8 cellular contexts compared by ENCODE assay signal in the genomic region with DNA sequence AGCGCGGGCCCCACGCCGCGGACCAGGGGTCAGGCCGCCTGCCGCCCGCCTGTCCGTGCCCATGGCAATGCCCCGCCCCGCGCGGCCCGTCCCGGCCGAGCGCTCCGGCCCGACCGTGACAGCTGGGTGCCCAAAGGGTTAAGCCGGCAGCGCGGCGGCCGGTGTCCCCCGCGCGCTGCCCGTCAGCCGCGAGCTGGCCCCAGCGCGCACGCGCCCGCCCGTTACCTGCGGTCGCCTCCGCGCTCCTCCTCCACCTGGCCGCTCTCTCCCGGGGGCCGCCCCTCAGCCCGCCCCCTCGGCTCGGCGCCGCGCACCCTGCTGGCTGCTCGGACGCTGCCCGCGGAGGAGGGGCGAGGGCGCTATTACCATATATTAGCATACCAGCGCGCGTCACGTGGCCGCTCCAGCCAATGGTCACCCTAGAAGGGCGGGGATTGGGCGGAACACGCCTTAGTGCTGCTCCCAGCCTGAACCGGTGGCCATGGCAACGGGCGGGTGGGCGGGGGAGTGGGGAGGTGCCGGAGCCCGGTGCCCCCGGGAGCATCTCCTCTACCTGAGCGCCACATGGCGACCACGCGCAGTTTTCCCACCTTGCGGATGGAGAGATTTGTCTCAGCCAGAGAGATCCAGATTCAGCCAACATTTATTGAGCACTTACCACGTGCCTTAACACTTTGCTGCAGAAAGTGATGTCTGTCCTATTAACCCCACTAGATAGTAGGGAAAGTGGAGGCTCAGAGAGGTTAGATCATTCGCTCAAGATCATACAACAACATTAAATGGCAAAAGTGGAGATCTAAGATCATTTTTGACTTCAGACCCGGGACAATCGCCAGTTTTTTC. TPM values are rescaled to one million over a fixed set of nuclear protein-coding genes. Genes with fewer than 3 reads are reported as not detected.
DNase-seq lines count a peak whose midpoint lies in the region; ATAC-seq lines count a peak whose summit lies in the region.

A gene with protein sequence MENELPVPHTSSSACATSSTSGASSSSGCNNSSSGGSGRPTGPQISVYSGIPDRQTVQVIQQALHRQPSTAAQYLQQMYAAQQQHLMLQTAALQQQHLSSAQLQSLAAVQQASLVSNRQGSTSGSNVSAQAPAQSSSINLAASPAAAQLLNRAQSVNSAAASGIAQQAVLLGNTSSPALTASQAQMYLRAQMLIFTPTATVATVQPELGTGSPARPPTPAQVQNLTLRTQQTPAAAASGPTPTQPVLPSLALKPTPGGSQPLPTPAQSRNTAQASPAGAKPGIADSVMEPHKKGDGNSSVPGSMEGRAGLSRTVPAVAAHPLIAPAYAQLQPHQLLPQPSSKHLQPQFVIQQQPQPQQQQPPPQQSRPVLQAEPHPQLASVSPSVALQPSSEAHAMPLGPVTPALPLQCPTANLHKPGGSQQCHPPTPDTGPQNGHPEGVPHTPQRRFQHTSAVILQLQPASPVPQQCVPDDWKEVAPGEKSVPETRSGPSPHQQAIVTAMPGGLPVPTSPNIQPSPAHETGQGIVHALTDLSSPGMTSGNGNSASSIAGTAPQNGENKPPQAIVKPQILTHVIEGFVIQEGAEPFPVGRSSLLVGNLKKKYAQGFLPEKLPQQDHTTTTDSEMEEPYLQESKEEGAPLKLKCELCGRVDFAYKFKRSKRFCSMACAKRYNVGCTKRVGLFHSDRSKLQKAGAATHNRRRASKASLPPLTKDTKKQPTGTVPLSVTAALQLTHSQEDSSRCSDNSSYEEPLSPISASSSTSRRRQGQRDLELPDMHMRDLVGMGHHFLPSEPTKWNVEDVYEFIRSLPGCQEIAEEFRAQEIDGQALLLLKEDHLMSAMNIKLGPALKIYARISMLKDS (minus strand): TSS at position 345 of the 843 bp plus-strand sequence. CDS start 55,556 bp downstream, outside the sequence.

- ATAC-seq in GM19351 (IDR thresholded peaks at IDR 0.05; ENCODE audit: unreplicated experiment) (peak; percentile 97), HG03520 (IDR thresholded peaks at IDR 0.05; ENCODE audit: unreplicated experiment) (peak; percentile 92), left lobe of liver (peak; percentile 98)

- peak; percentile 99 for DNase-seq in Ammon's horn (ENCODE audit: low spot score)
- peak; percentile 97 for DNase-seq in NCI-H748 (lab: John Stamatoyannopoulos, UW; ENCODE audit: unreplicated experiment)
- DNase-seq in activated CD4-positive, alpha-beta T cell treated with anti-CD3 and anti-CD28 coated beads, Interleukin-2, amount 50 U/mL, for 48 hours = peak; percentile 92 to 94
- peak; percentile 98 for DNase-seq in dermis blood vessel endothelial cell
- DNase-seq in left lobe of liver (ENCODE audit: low spot score) = peak; percentile 99
- DNase-seq in stimulated activated CD4-positive, alpha-beta T cell treated with anti-CD3 and anti-CD28 coated beads, Interleukin-1b, Interleukin-23, amount 100 ng/mL, for 48 hours = peak; percentile 94

RNA-seq across cellular contexts. Expression of the gene that starts here (rescaled TPM):
- 88.5 and 144 TPM in 2 replicates for total RNA-seq in dermis blood vessel endothelial cell
- 48.0 TPM for total RNA-seq in left lobe of liver

Comparison
In these comparisons a context has a peak if more than half of its experiments do, and no peak if none do; other contexts are left out.
1. Peak in every context shown above with its lines: DNase-seq and ATAC-seq.